1 cellular context compared by ENCODE assay signal in the genomic region with DNA sequence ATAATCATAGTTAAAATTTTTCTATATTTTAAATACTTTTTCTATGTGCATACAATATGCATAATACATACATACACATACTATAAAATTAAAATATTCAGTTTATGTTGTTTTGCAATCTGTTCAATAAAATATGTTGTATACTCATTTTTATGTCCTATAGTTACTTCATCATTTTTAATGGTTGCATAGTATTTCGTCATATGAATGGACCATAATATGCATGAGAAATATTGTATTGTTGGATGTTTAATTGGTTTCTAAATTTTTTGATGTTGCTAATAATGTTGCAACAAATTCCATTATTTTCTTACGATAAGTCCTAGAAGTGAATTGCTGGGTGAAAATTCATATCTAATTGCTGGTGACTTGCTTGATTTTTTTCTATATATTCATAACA.
TF ChIP-seq lines count a peak whose summit lies in the region.

No MANE protein-coding gene starts in this region.

TF ChIP-seq in HepG2, 621 proteins besides CTCF, POLR2A, EP300 and RAD21 (continued from another document):
- TF ChIP-seq ZNF552 (CRISPR knock-in tag; IDR thresholded peaks at IDR 0.05; ENCODE audit: borderline replicate concordance) (no peak), ATAD3A (CRISPR knock-in tag; IDR thresholded peaks at IDR 0.05) (no peak), ZSCAN12 (CRISPR knock-in tag; IDR thresholded peaks at IDR 0.05) (no peak), ETV5 (CRISPR knock-in tag; IDR thresholded peaks at IDR 0.05; ENCODE audit: borderline replicate concordance) (no peak), ATF7 (IDR thresholded peaks at IDR 0.05) (peak; percentile 9; the same call in 1 of the 2 replicates), ATF7 (CRISPR knock-in tag; IDR thresholded peaks at IDR 0.05) (no peak), CC2D1A (CRISPR knock-in tag; IDR thresholded peaks at IDR 0.05) (no peak), ZNF598 (CRISPR knock-in tag; IDR thresholded peaks at IDR 0.05; ENCODE audit: borderline replicate concordance) (no peak)
- TF ChIP-seq, protein P1, sequence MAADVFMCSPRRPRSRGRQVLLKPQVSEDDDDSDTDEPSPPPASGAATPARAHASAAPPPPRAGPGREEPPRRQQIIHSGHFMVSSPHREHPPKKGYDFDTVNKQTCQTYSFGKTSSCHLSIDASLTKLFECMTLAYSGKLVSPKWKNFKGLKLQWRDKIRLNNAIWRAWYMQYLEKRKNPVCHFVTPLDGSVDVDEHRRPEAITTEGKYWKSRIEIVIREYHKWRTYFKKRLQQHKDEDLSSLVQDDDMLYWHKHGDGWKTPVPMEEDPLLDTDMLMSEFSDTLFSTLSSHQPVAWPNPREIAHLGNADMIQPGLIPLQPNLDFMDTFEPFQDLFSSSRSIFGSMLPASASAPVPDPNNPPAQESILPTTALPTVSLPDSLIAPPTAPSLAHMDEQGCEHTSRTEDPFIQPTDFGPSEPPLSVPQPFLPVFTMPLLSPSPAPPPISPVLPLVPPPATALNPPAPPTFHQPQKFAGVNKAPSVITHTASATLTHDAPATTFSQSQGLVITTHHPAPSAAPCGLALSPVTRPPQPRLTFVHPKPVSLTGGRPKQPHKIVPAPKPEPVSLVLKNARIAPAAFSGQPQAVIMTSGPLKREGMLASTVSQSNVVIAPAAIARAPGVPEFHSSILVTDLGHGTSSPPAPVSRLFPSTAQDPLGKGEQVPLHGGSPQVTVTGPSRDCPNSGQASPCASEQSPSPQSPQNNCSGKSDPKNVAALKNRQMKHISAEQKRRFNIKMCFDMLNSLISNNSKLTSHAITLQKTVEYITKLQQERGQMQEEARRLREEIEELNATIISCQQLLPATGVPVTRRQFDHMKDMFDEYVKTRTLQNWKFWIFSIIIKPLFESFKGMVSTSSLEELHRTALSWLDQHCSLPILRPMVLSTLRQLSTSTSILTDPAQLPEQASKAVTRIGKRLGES (CRISPR knock-in tag; IDR thresholded peaks at IDR 0.05; ENCODE audit: borderline replicate concordance), result no peak
